Comparison of ENCODE assay signal across 1 cellular context in the genomic region with DNA sequence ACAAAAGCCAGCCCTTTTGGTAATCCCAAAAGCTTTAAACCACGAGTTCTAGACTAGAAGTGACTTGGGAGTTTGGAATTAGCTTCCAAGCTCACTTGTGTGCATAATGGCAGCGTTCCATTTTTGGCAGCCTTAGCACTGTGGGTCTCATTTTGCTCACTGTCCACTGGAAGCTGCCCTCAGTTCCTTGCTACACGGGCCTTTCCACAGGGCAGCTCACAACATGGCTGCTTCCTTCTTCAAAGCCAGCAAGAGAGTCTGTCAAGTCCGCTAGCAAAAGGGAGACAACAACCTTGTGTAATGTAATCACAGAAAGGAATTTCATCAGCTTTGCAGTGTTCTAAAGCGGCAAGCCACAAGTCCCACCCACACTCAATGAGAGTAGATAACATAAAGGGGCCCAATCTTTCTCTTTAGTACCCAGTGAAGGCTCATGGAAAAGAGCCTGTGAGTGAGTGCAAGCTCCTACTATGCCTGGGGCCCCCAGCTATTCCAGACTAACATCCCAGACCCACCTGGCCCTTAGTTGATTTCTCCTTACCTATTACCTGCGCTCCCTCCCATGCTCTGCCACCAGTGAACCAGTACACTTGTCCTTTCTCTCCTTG.
A peak's percentile ranks its signal among the peaks of the same experiment; 100 is the strongest.
TF ChIP-seq lines count a peak whose summit lies in the region.

No MANE protein-coding gene starts in this region.

TF ChIP-seq in K562, 482 proteins besides CTCF, POLR2A, EP300 and RAD21 (continued from another document and continues in another):
- TF ChIP-seq KLF13 (tag; IDR thresholded peaks at IDR 0.05; ENCODE audit: borderline replicate concordance, low read depth) (0 out of 2 replicates have a peak, but pooled peaks have one; percentile 31), RBM34 (IDR thresholded peaks at IDR 0.05; ENCODE audit: borderline replicate concordance, insufficient read depth, low read length) (no peak), ETV5 (CRISPR knock-in tag; IDR thresholded peaks at IDR 0.05; ENCODE audit: low read depth) (peak; percentile 36; the same call in 1 of the 2 replicates), C11orf30 (IDR thresholded peaks at IDR 0.05; ENCODE audit: low read depth) (no peak), SP1 (CRISPR knock-in tag; IDR thresholded peaks at IDR 0.05) (peak; percentile 25; the same call in 1 of the 2 replicates), WHSC1 (IDR thresholded peaks at IDR 0.05; ENCODE audit: low read length) (no peak), ZSCAN32 (CRISPR knock-in tag; IDR thresholded peaks at IDR 0.05) (peak; percentile 91), TCF7 (IDR thresholded peaks at IDR 0.05; ENCODE audit: borderline replicate concordance) (peak; percentile 77; the same call in 1 of the 2 replicates), HDAC1 (IDR thresholded peaks at IDR 0.05) (0 out of 4 replicates have a peak, but pooled peaks of 1 of the 2 experiments have one; percentile 21), FUS (optimal IDR thresholded peaks at IDR 0.05; ENCODE audit: low read depth, low read length) (no peak), PTTG1 (tag; IDR thresholded peaks at IDR 0.05; ENCODE audit: low read depth) (peak; percentile 67; the same call in 1 of the 2 replicates), RBFOX2 (IDR thresholded peaks at IDR 0.05; ENCODE audit: low read depth, low read length) (peak; percentile 81), JUN (IDR thresholded peaks at IDR 0.05; ENCODE audit: borderline replicate concordance, low read depth, low read length) (peak; percentile 49; the same call in 1 of the 2 replicates), JUN (CRISPR knock-in tag; IDR thresholded peaks at IDR 0.05; ENCODE audit: borderline replicate concordance) (no peak), ZNF23 (CRISPR knock-in tag; IDR thresholded peaks at IDR 0.05) (peak; percentile 57; the same call in 1 of the 2 replicates), ZNF408 (CRISPR knock-in tag; IDR thresholded peaks at IDR 0.05; ENCODE audit: low read depth) (no peak), ZNF436 (CRISPR knock-in tag; IDR thresholded peaks at IDR 0.05) (no peak), SMARCA5 (IDR thresholded peaks at IDR 0.05) (no peak), ZNF668 (CRISPR knock-in tag; IDR thresholded peaks at IDR 0.05) (no peak), PHB (CRISPR knock-in tag; IDR thresholded peaks at IDR 0.05) (no peak), NFATC3 (IDR thresholded peaks at IDR 0.05) (no peak), ZNF175 (CRISPR knock-in tag; IDR thresholded peaks at IDR 0.05; ENCODE audit: low read depth) (peak; percentile 92), POLR2H (tag; IDR thresholded peaks at IDR 0.05; ENCODE audit: low read depth) (peak; percentile 91), ZNF146 (CRISPR knock-in tag; IDR thresholded peaks at IDR 0.05; ENCODE audit: unreplicated experiment) (no peak), CXXC5 (CRISPR knock-in tag; IDR thresholded peaks at IDR 0.05) (peak; percentile 57), CTBP1 (IDR thresholded peaks at IDR 0.05; ENCODE audit: borderline replicate concordance) (peak; percentile 52; the same call in 1 of the 2 replicates), ZNF75A (CRISPR knock-in tag; IDR thresholded peaks at IDR 0.05) (no peak), RBBP5 (IDR thresholded peaks at IDR 0.05; ENCODE audit: borderline replicate concordance, insufficient read depth, low read length, poor library complexity, severe bottlenecking) (no peak)
- TF ChIP-seq, protein P1, sequence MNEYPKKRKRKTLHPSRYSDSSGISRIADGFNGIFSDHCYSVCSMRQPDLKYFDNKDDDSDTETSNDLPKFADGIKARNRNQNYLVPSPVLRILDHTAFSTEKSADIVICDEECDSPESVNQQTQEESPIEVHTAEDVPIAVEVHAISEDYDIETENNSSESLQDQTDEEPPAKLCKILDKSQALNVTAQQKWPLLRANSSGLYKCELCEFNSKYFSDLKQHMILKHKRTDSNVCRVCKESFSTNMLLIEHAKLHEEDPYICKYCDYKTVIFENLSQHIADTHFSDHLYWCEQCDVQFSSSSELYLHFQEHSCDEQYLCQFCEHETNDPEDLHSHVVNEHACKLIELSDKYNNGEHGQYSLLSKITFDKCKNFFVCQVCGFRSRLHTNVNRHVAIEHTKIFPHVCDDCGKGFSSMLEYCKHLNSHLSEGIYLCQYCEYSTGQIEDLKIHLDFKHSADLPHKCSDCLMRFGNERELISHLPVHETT (CRISPR knock-in tag; conservative IDR thresholded peaks at IDR 0.05 in 1 of 2, IDR thresholded peaks at IDR 0.05 in 1 of 2) = 0 out of 4 replicates have a peak, but pooled peaks of 1 of the 2 experiments have one; percentile 67
- TF ChIP-seq, protein P2, sequence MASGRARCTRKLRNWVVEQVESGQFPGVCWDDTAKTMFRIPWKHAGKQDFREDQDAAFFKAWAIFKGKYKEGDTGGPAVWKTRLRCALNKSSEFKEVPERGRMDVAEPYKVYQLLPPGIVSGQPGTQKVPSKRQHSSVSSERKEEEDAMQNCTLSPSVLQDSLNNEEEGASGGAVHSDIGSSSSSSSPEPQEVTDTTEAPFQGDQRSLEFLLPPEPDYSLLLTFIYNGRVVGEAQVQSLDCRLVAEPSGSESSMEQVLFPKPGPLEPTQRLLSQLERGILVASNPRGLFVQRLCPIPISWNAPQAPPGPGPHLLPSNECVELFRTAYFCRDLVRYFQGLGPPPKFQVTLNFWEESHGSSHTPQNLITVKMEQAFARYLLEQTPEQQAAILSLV (tag; IDR thresholded peaks at IDR 0.05) = peak; percentile 76
- TF ChIP-seq, protein P3, sequence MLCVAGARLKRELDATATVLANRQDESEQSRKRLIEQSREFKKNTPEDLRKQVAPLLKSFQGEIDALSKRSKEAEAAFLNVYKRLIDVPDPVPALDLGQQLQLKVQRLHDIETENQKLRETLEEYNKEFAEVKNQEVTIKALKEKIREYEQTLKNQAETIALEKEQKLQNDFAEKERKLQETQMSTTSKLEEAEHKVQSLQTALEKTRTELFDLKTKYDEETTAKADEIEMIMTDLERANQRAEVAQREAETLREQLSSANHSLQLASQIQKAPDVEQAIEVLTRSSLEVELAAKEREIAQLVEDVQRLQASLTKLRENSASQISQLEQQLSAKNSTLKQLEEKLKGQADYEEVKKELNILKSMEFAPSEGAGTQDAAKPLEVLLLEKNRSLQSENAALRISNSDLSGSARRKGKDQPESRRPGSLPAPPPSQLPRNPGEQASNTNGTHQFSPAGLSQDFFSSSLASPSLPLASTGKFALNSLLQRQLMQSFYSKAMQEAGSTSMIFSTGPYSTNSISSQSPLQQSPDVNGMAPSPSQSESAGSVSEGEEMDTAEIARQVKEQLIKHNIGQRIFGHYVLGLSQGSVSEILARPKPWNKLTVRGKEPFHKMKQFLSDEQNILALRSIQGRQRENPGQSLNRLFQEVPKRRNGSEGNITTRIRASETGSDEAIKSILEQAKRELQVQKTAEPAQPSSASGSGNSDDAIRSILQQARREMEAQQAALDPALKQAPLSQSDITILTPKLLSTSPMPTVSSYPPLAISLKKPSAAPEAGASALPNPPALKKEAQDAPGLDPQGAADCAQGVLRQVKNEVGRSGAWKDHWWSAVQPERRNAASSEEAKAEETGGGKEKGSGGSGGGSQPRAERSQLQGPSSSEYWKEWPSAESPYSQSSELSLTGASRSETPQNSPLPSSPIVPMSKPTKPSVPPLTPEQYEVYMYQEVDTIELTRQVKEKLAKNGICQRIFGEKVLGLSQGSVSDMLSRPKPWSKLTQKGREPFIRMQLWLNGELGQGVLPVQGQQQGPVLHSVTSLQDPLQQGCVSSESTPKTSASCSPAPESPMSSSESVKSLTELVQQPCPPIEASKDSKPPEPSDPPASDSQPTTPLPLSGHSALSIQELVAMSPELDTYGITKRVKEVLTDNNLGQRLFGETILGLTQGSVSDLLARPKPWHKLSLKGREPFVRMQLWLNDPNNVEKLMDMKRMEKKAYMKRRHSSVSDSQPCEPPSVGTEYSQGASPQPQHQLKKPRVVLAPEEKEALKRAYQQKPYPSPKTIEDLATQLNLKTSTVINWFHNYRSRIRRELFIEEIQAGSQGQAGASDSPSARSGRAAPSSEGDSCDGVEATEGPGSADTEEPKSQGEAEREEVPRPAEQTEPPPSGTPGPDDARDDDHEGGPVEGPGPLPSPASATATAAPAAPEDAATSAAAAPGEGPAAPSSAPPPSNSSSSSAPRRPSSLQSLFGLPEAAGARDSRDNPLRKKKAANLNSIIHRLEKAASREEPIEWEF (CRISPR knock-in tag; IDR thresholded peaks at IDR 0.05) = no peak
- TF ChIP-seq, protein P4, sequence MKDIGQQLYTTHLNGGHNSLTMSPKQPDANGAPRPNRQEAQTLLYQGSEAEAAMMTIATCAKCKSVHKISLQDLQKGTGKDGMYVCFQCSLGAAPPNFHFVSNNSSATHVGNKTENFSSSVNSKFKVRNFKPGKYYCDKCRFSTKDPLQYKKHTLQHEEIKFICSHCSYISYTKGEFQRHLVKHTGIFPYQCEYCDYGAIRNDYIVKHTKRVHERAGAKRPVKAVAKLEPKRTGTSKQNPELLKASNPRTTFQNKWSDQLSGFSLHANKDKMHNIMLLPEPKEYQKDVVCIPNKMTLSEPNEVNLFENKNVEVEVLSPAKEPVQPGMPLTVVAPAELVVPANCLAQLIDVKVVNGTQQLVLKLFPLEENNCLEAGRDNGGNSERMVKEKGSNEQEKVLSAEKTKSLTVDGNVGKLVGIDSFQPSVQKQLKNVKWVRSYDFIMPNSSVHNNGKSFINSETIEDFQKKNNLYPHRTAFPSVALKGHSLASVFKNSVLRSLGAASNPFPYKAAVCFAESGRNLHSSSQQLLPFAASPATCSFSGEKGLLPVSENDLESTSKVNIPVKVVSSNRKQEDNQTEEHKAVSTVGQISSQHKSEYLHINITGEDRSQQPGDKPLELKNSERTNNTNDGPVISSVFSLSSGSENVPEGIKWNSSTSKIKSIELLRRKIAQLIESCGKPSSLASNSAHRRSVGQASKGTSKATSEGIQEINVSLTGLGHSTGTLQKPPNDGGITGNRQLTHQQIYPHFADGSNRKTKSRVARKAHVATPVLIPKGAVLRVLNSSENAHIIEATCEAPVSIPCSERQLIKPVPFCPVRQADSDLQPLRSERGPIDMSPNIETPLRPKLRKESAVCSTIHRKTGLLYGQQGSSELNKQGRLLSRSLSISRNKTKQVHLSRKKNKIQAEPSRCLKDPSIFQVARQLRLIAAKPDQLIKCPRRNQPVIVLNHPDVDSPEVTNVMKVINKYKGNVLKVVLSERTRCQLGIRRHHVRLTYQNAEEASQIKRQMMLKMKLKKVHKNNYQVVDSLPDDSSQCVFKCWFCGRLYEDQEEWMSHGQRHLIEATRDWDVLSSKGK (CRISPR knock-in tag; IDR thresholded peaks at IDR 0.05) = no peak
- TF ChIP-seq, protein P5, sequence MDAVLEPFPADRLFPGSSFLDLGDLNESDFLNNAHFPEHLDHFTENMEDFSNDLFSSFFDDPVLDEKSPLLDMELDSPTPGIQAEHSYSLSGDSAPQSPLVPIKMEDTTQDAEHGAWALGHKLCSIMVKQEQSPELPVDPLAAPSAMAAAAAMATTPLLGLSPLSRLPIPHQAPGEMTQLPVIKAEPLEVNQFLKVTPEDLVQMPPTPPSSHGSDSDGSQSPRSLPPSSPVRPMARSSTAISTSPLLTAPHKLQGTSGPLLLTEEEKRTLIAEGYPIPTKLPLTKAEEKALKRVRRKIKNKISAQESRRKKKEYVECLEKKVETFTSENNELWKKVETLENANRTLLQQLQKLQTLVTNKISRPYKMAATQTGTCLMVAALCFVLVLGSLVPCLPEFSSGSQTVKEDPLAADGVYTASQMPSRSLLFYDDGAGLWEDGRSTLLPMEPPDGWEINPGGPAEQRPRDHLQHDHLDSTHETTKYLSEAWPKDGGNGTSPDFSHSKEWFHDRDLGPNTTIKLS (IDR thresholded peaks at IDR 0.05; ENCODE audit: borderline replicate concordance, low read depth) = no peak
- TF ChIP-seq, protein P6, sequence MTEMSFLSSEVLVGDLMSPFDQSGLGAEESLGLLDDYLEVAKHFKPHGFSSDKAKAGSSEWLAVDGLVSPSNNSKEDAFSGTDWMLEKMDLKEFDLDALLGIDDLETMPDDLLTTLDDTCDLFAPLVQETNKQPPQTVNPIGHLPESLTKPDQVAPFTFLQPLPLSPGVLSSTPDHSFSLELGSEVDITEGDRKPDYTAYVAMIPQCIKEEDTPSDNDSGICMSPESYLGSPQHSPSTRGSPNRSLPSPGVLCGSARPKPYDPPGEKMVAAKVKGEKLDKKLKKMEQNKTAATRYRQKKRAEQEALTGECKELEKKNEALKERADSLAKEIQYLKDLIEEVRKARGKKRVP (CRISPR knock-in tag; IDR thresholded peaks at IDR 0.05) = peak; percentile 99
- TF ChIP-seq, protein P7, sequence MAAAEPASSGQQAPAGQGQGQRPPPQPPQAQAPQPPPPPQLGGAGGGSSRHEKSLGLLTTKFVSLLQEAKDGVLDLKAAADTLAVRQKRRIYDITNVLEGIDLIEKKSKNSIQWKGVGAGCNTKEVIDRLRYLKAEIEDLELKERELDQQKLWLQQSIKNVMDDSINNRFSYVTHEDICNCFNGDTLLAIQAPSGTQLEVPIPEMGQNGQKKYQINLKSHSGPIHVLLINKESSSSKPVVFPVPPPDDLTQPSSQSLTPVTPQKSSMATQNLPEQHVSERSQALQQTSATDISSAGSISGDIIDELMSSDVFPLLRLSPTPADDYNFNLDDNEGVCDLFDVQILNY (CRISPR knock-in tag; IDR thresholded peaks at IDR 0.05) = 0 out of 2 replicates have a peak, but pooled peaks have one; percentile 24
- TF ChIP-seq, protein P8, sequence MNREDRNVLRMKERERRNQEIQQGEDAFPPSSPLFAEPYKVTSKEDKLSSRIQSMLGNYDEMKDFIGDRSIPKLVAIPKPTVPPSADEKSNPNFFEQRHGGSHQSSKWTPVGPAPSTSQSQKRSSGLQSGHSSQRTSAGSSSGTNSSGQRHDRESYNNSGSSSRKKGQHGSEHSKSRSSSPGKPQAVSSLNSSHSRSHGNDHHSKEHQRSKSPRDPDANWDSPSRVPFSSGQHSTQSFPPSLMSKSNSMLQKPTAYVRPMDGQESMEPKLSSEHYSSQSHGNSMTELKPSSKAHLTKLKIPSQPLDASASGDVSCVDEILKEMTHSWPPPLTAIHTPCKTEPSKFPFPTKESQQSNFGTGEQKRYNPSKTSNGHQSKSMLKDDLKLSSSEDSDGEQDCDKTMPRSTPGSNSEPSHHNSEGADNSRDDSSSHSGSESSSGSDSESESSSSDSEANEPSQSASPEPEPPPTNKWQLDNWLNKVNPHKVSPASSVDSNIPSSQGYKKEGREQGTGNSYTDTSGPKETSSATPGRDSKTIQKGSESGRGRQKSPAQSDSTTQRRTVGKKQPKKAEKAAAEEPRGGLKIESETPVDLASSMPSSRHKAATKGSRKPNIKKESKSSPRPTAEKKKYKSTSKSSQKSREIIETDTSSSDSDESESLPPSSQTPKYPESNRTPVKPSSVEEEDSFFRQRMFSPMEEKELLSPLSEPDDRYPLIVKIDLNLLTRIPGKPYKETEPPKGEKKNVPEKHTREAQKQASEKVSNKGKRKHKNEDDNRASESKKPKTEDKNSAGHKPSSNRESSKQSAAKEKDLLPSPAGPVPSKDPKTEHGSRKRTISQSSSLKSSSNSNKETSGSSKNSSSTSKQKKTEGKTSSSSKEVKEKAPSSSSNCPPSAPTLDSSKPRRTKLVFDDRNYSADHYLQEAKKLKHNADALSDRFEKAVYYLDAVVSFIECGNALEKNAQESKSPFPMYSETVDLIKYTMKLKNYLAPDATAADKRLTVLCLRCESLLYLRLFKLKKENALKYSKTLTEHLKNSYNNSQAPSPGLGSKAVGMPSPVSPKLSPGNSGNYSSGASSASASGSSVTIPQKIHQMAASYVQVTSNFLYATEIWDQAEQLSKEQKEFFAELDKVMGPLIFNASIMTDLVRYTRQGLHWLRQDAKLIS (CRISPR knock-in tag; IDR thresholded peaks at IDR 0.05) = no peak
